In genomic region chr9:88984543-88984883, GRCh38 we compare ENCODE assay signal across 19 cellular contexts.
"Had no signal": no experiment of that assay in that cellular context is flagged by ENCODE, and none has a peak within 500 bp of the region (broad histone marks: within the 10 kb centered on the region; RNA-seq: fewer than 3 reads in every experiment).

No MANE protein-coding gene starts in this region.

- H3K27ac ChIP-seq: neural progenitor cell, ovary, stomach, vagina had no signal

- H3K4me1 Mint-ChIP-seq: immature natural killer cell, natural killer cell had no signal

- H3K4me3 Mint-ChIP-seq: effector memory CD8-positive, alpha-beta T cell; immature natural killer cell; natural killer cell; neural progenitor cell had no signal

- H3K36me3 Mint-ChIP-seq: immature natural killer cell, natural killer cell had no signal

- H3K9me3 Mint-ChIP-seq: effector memory CD8-positive, alpha-beta T cell; immature natural killer cell; natural killer cell had no signal

- H2AFZ ChIP-seq: neural progenitor cell had no signal

- ATAC-seq: effector memory CD8-positive, alpha-beta T cell; left cardiac atrium; left ventricle myocardium superior; natural killer cell; right cardiac atrium had no signal

- H3K27me3 ChIP-seq: neural progenitor cell, ovary, stomach, upper lobe of left lung, vagina had no signal

- H3K27ac Mint-ChIP-seq: effector memory CD8-positive, alpha-beta T cell; immature natural killer cell; natural killer cell; neural progenitor cell had no signal

- H3K4me2 ChIP-seq: neural progenitor cell had no signal

- H3K36me3 ChIP-seq: esophagus muscularis mucosa, neural progenitor cell, ovary, stomach, upper lobe of left lung, vagina had no signal

- H3K4me3 ChIP-seq: esophagus muscularis mucosa, neural progenitor cell, ovary, stomach, upper lobe of left lung, vagina had no signal

- DNase-seq: effector memory CD8-positive, alpha-beta T cell; foreskin fibroblast; immature natural killer cell; kidney; left cardiac atrium; left ventricle myocardium superior; natural killer cell; nucleus accumbens; ovary; right cardiac atrium; small intestine; stimulated activated CD4-positive, alpha-beta T cell treated with anti-CD3 and anti-CD28 coated beads, Interleukin-12 subunit alpha, Interleukin-12 subunit beta, amount 100 ng/mL, for 4 hours; stimulated activated naive CD4-positive, alpha-beta T cell; stomach; substantia nigra; upper lobe of left lung had no signal

- H3K9ac ChIP-seq: neural progenitor cell had no signal

- H3K9me3 ChIP-seq: esophagus muscularis mucosa, ovary, stomach, upper lobe of left lung, vagina had no signal
